Comparison of ENCODE assay signal across 1 cellular context in the genomic region with DNA sequence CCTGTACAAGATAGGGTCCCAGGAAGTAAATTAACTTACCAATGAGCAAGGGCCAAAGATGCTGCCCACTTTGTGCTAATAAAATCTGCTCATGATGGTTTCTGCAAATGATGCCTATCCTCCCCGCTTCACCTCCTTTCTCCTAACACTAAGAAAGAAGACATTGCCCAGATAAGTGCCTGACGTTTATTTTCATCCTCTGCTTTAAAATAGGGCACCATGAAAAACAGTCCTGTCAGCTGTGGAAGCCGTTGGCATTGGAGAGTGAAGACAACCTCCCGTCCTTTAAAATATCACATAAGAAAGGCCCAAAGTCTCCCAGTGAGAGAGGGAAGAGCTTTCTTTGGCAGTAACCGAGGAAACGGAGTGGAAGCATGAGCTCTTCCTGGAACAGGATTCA.
TF ChIP-seq lines count a peak whose summit lies in the region.

No MANE protein-coding gene starts in this region.

TF ChIP-seq in K562, 482 proteins besides CTCF, POLR2A, EP300 and RAD21:
- TF ChIP-seq, protein P1, sequence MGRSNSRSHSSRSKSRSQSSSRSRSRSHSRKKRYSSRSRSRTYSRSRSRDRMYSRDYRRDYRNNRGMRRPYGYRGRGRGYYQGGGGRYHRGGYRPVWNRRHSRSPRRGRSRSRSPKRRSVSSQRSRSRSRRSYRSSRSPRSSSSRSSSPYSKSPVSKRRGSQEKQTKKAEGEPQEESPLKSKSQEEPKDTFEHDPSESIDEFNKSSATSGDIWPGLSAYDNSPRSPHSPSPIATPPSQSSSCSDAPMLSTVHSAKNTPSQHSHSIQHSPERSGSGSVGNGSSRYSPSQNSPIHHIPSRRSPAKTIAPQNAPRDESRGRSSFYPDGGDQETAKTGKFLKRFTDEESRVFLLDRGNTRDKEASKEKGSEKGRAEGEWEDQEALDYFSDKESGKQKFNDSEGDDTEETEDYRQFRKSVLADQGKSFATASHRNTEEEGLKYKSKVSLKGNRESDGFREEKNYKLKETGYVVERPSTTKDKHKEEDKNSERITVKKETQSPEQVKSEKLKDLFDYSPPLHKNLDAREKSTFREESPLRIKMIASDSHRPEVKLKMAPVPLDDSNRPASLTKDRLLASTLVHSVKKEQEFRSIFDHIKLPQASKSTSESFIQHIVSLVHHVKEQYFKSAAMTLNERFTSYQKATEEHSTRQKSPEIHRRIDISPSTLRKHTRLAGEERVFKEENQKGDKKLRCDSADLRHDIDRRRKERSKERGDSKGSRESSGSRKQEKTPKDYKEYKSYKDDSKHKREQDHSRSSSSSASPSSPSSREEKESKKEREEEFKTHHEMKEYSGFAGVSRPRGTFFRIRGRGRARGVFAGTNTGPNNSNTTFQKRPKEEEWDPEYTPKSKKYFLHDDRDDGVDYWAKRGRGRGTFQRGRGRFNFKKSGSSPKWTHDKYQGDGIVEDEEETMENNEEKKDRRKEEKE (IDR thresholded peaks at IDR 0.05; ENCODE audit: borderline replicate concordance in 1 of 2, control insufficient read depth in 1 of 2, low read depth in 2 of 2, low read length in 1 of 2): no peak
- TF ChIP-seq TBP (optimal IDR thresholded peaks at IDR 0.05; ENCODE audit: low read depth, low read length): peak; percentile 8
